ENCODE assay signal across 10 cellular contexts in genomic region chr5:81232449-81233079, GRCh38. TPM values are rescaled to one million over a fixed set of nuclear protein-coding genes. Genes with fewer than 3 reads are reported as not detected.
A peak's percentile ranks its signal among the peaks of the same experiment; 100 is the strongest.
DNase-seq lines count a peak whose midpoint lies in the region; ATAC-seq and TF ChIP-seq lines count a peak whose summit lies in the region.
"Had no signal": no experiment of that assay in that cellular context is flagged by ENCODE, and none has a peak within 500 bp of the region (broad histone marks: within the 10 kb centered on the region; RNA-seq: fewer than 3 reads in every experiment).

No MANE protein-coding gene starts in this region.

- H3K4me1 ChIP-seq in right atrium auricular region: peaks cover 0 to 52% of the 10 kb centered on the region in 2 donors

- DNase-seq in AG10803 (ENCODE audit: low read depth): peak; percentile 59
- DNase-seq in astrocyte of the spinal cord (ENCODE audit: low read depth, low spot score): peak; percentile 55
- peak; percentile 91 for DNase-seq in right atrium auricular region (ENCODE audit: low spot score)
- DNase-seq in posterior vena cava (ENCODE audit: low spot score): peak; percentile 93
- no peak for DNase-seq in NCI-H1436 treated with DMSO at 0.1 percent for 48 hours (lab: John Stamatoyannopoulos, UW)
- DNase-seq in H4 (ENCODE audit: low spot score): no peak
- DNase-seq: NCI-H774 had no signal

- TF ChIP-seq CTCF in AG10803 (conservative IDR thresholded peaks at IDR 0.05; ENCODE audit: low read length): no peak
- TF ChIP-seq CTCF in astrocyte of the spinal cord (IDR thresholded peaks at IDR 0.05; ENCODE audit: low read depth, low read length): no peak
- no peak for TF ChIP-seq CTCF in right atrium auricular region (IDR thresholded peaks at IDR 0.05)

- no peaks in the 10 kb centered on the region for H3K27me3 ChIP-seq in right atrium auricular region

- in situ Hi-C loops in astrocyte of the spinal cord (cut with HindIII; ENCODE audit: low sequenced_read_pairs): no loop called here

- H3K4me3 ChIP-seq in AG10803 (ENCODE audit: low read length) (no peak overlapping the region), astrocyte of the spinal cord (ENCODE audit: low read depth, low read length) (peak overlapping the region; percentile 26), right atrium auricular region (peak overlapping the region; percentile 47 to 54)

- no peak for ATAC-seq in GM21786 (IDR thresholded peaks at IDR 0.05; ENCODE audit: unreplicated experiment)
- ATAC-seq in HG03280 (IDR thresholded peaks at IDR 0.05; ENCODE audit: unreplicated experiment): no peak
- ATAC-seq: stimulated activated effector memory CD8-positive, alpha-beta T cell treated with anti-CD3 and anti-CD28 coated beads, Interleukin-12 subunit alpha, Interleukin-12 subunit beta, amount 100 ng/mL, for 72 hours had no signal

- H3K9me3 ChIP-seq in right atrium auricular region: no peaks in the 10 kb centered on the region

- intact Hi-C loops in posterior vena cava (cut with DNase I): loop anchor here in 1 of 2 donors (10.0 kb wide), 1 partner anchor 62 kb away; no protein-coding TSS in a partner anchor

- peak overlapping the region; percentile 92 to 94 for H3K27ac ChIP-seq in right atrium auricular region

- no peaks in the 10 kb centered on the region for H3K36me3 ChIP-seq in right atrium auricular region

RNA-seq across cellular contexts. Expression of gene CKMT2, which starts 0.6 kb away (rescaled TPM):
- total RNA-seq in right atrium auricular region: 1,000 to 10,000 TPM in 1 of 2 donors, 100 to 1,000 TPM in 1; 909 to 1,365 TPM
- 10 to 100 TPM; 18.6 to 26.3 TPM for total RNA-seq in posterior vena cava
- 0.48 TPM in 1 of 2 replicates, not detected in the other for total RNA-seq in H4 (2014; rRNA removed; shearing (Covaris generic))

Comparison
In these comparisons a context has a peak if more than half of its experiments do, and no peak if none do; other contexts are left out.
1. DNase-seq: peak in AG10803 (single experiment), astrocyte of the spinal cord (single experiment), right atrium auricular region (single experiment) and posterior vena cava (single experiment); none in NCI-H1436 treated with DMSO at 0.1 percent for 48 hours (single experiment) and H4 (single experiment).
2. RNA of gene CKMT2, which starts 0.6 kb away (total RNA-seq): 909 to 1,365 TPM in right atrium auricular region; 18.6 to 26.3 TPM in posterior vena cava and 0.48 TPM in H4; every median in the first group is over 10 times any median in the second.